ENCODE assay signal across 1 cellular context in the genomic region with DNA sequence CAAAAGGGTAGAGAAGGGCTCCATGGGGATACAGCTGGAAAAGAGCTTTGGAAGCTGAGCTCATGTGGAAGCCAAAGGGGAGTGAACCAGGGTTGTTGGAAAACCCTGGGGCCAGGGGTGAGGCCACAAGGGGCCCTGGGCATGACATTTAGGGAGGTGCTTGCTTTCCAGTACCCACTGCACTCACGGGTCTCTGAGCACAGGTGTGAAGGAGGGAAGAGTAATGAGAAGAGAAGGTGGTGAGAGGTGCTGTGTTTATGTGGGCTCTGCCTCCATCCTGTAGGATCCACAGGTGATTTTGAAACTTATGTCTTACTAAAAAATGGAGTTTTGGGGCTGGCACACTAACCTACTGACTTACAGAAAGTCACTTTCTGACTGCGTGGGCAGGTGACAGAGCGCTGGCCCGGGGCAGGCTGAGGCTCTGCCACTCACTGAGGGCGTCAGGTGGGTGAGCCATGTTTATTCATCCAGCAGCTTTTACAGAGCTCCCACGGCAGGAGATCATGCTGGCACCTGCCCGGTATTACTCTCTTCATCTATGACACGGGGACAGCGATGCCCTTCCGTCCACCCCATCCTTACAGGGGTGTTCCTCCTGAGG.
TF ChIP-seq lines count a peak whose summit lies in the region.

No MANE protein-coding gene starts in this region.

TF ChIP-seq in GM23338, 12 proteins besides CTCF, POLR2A, EP300 and RAD21 (continued from another document):
- no peak for TF ChIP-seq REST (IDR thresholded peaks at IDR 0.05; ENCODE audit: unreplicated experiment)
- TF ChIP-seq ZNF114 (CRISPR knock-in tag; IDR thresholded peaks at IDR 0.05) = no peak
- no peak for TF ChIP-seq ETS1 (IDR thresholded peaks at IDR 0.05)
- no peak for TF ChIP-seq JUNB (IDR thresholded peaks at IDR 0.05; ENCODE audit: unreplicated experiment)
- TF ChIP-seq, protein P1, sequence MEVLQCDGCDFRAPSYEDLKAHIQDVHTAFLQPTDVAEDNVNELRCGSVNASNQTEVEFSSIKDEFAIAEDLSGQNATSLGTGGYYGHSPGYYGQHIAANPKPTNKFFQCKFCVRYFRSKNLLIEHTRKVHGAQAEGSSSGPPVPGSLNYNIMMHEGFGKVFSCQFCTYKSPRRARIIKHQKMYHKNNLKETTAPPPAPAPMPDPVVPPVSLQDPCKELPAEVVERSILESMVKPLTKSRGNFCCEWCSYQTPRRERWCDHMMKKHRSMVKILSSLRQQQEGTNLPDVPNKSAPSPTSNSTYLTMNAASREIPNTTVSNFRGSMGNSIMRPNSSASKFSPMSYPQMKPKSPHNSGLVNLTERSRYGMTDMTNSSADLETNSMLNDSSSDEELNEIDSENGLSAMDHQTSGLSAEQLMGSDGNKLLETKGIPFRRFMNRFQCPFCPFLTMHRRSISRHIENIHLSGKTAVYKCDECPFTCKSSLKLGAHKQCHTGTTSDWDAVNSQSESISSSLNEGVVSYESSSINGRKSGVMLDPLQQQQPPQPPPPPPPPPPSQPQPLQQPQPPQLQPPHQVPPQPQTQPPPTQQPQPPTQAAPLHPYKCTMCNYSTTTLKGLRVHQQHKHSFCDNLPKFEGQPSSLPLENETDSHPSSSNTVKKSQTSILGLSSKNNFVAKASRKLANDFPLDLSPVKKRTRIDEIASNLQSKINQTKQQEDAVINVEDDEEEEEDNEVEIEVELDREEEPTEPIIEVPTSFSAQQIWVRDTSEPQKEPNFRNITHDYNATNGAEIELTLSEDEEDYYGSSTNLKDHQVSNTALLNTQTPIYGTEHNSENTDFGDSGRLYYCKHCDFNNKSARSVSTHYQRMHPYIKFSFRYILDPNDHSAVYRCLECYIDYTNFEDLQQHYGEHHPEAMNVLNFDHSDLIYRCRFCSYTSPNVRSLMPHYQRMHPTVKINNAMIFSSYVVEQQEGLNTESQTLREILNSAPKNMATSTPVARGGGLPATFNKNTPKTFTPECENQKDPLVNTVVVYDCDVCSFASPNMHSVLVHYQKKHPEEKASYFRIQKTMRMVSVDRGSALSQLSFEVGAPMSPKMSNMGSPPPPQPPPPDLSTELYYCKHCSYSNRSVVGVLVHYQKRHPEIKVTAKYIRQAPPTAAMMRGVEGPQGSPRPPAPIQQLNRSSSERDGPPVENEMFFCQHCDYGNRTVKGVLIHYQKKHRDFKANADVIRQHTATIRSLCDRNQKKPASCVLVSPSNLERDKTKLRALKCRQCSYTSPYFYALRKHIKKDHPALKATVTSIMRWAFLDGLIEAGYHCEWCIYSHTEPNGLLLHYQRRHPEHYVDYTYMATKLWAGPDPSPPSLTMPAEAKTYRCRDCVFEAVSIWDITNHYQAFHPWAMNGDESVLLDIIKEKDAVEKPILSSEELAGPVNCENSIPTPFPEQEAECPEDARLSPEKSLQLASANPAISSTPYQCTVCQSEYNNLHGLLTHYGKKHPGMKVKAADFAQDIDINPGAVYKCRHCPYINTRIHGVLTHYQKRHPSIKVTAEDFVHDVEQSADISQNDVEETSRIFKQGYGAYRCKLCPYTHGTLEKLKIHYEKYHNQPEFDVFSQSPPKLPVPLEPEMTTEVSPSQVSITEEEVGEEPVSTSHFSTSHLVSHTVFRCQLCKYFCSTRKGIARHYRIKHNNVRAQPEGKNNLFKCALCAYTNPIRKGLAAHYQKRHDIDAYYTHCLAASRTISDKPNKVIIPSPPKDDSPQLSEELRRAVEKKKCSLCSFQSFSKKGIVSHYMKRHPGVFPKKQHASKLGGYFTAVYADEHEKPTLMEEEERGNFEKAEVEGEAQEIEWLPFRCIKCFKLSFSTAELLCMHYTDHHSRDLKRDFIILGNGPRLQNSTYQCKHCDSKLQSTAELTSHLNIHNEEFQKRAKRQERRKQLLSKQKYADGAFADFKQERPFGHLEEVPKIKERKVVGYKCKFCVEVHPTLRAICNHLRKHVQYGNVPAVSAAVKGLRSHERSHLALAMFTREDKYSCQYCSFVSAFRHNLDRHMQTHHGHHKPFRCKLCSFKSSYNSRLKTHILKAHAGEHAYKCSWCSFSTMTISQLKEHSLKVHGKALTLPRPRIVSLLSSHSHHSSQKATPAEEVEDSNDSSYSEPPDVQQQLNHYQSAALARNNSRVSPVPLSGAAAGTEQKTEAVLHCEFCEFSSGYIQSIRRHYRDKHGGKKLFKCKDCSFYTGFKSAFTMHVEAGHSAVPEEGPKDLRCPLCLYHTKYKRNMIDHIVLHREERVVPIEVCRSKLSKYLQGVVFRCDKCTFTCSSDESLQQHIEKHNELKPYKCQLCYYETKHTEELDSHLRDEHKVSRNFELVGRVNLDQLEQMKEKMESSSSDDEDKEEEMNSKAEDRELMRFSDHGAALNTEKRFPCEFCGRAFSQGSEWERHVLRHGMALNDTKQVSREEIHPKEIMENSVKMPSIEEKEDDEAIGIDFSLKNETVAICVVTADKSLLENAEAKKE (CRISPR knock-in tag; IDR thresholded peaks at IDR 0.05) = no peak
